ENCODE assay signal across 11 cellular contexts in genomic region chr10:79132681-79133381, GRCh38.
DNase-seq lines count a peak whose midpoint lies in the region; ATAC-seq and TF ChIP-seq lines count a peak whose summit lies in the region.
"Had no signal": no experiment of that assay in that cellular context is flagged by ENCODE, and none has a peak within 500 bp of the region (broad histone marks: within the 10 kb centered on the region; RNA-seq: fewer than 3 reads in every experiment).

No MANE protein-coding gene starts in this region.

- peaks cover 31% of the 10 kb centered on the region for H3K4me1 Mint-ChIP-seq in Calu3 (ENCODE audit: low read depth, unreplicated experiment)

- TF ChIP-seq POLR2A in uterus (IDR thresholded peaks at IDR 0.05) = no peak

- no peaks in the 10 kb centered on the region for H3K9me3 Mint-ChIP-seq in Calu3 (ENCODE audit: low read depth, unreplicated experiment)
- H3K9me3 Mint-ChIP-seq: activated CD8-positive, alpha-beta T cell treated with anti-CD3 and anti-CD28 coated beads for 36 hours had no signal

- H3K4me1 ChIP-seq in heart right ventricle (peaks cover 66 to 100% (median 97%) of the 10 kb centered on the region in 9 donors), lung (ENCODE audit: control insufficient read depth in 2 of 2, insufficient read depth in 2 of 2, low read length in 2 of 2) (peaks cover 34 to 58% of the 10 kb centered on the region in 2 donors), uterus (peaks cover 32 to 38% of the 10 kb centered on the region in 2 donors)

- H3K36me3 ChIP-seq in heart right ventricle (peaks cover 0 to 31% (median 0%) of the 10 kb centered on the region in 9 donors), lung (ENCODE audit: control insufficient read depth in 2 of 2, insufficient read depth in 2 of 2, low read length in 2 of 2) (peaks cover 0 to 19% of the 10 kb centered on the region in 2 donors), uterus (no peaks in the 10 kb centered on the region)

- ATAC-seq in heart right ventricle (no peak), lung (ENCODE audit: insufficient read depth, low FRiP score) (no peak)
- ATAC-seq: activated CD8-positive, alpha-beta T cell treated with anti-CD3 and anti-CD28 coated beads for 36 hours had no signal

- no peak overlapping the region for H3K4me3 Mint-ChIP-seq in Calu3 (ENCODE audit: low read depth, unreplicated experiment)
- H3K4me3 Mint-ChIP-seq: activated CD8-positive, alpha-beta T cell treated with anti-CD3 and anti-CD28 coated beads for 36 hours had no signal

- 39 to 44% methylated on average over 7 of the region's 7 CpGs for WGBS in heart right ventricle, 2 donors
- 31 to 60% methylated on average over 7 of the region's 7 CpGs for WGBS in lung, 2 donors

- DNase-seq in heart right ventricle (no peak), cardiac septum (ENCODE audit: low spot score) (no peak), SKM-1 (lab: John Stamatoyannopoulos, UW; ENCODE audit: unreplicated experiment) (peak; percentile 69), lung (ENCODE audit: low spot score) (no peak), uterus (no peak), mesenteric fat pad (ENCODE audit: low spot score) (no peak), Calu3 (no peak), T-helper 1 cell (no peak)
- DNase-seq: activated CD8-positive, alpha-beta T cell treated with anti-CD3 and anti-CD28 coated beads for 36 hours; NCI-H2171 had no signal

- no peaks in the 10 kb centered on the region for H3K27me3 ChIP-seq in heart right ventricle
- H3K27me3 ChIP-seq in lung (ENCODE audit: control insufficient read depth, insufficient read depth) = no peaks in the 10 kb centered on the region
- no peaks in the 10 kb centered on the region for H3K27me3 ChIP-seq in uterus
- H3K27me3 ChIP-seq: SJSA1 had no signal

- H3K4me3 ChIP-seq in heart right ventricle (no peak overlapping the region), lung (no peak overlapping the region), uterus (no peak overlapping the region)
- H3K4me3 ChIP-seq: SJSA1 had no signal

- H3K36me3 Mint-ChIP-seq in Calu3 (ENCODE audit: insufficient read depth, unreplicated experiment) = no peaks in the 10 kb centered on the region

- no peak overlapping the region for H3K27ac Mint-ChIP-seq in Calu3 (ENCODE audit: unreplicated experiment)
- H3K27ac Mint-ChIP-seq: activated CD8-positive, alpha-beta T cell treated with anti-CD3 and anti-CD28 coated beads for 36 hours had no signal

- intact Hi-C loops in heart right ventricle (cut with DNase I) (loop anchor here in 1 of 10 donors (10.0 kb wide), 1 partner anchor 58 kb away; no protein-coding TSS in a partner anchor), cardiac septum (cut with DNase I) (no loop called here), uterus (cut with DNase I; ENCODE audit: low total_unique reads) (no loop called here), Calu3 (cut with micrococcal nuclease; ENCODE audit: unreplicated experiment) (no loop called here)

- TF ChIP-seq CTCF in heart right ventricle (IDR thresholded peaks at IDR 0.05) = no peak
- TF ChIP-seq CTCF in lung (IDR thresholded peaks at IDR 0.05; ENCODE audit: control extremely low read depth, extremely low read depth) = no peak
- no peak for TF ChIP-seq CTCF in uterus (IDR thresholded peaks at IDR 0.05)
- TF ChIP-seq CTCF in Calu3 (IDR thresholded peaks at IDR 0.05; ENCODE audit: unreplicated experiment) = no peak

- no TSS peak for BruUV-seq in Calu3 (replicated peaks; lab: Mats Ljungman, UMichigan)

- CTCF ChIA-PET in Calu3 (lab: Charles Lee) = interaction anchor here (0.5 to 1.8 kb wide), 3 partner anchors 9 to 54 kb away, joined by 3 to 5 read pairs (median 3); no protein-coding TSS in a partner anchor

- H3K9me3 ChIP-seq in heart right ventricle (no peaks in the 10 kb centered on the region), lung (ENCODE audit: control insufficient read depth in 2 of 2, insufficient read depth in 1 of 2, low read length in 1 of 2) (no peaks in the 10 kb centered on the region), uterus (no peaks in the 10 kb centered on the region)
- H3K9me3 ChIP-seq: SJSA1 had no signal

- peak overlapping the region in 9 of 10 donors; percentile 24 to 97 (median 91) for H3K27ac ChIP-seq in heart right ventricle
- H3K27ac ChIP-seq in lung (ENCODE audit: low read depth in 1 of 2, low read length in 1 of 2) = peak overlapping the region; percentile 37 to 63
- H3K27ac ChIP-seq in uterus = peak overlapping the region; percentile 36 to 47
- H3K27ac ChIP-seq: SJSA1 had no signal

- H3K27me3 Mint-ChIP-seq in Calu3 (ENCODE audit: unreplicated experiment) = no peaks in the 10 kb centered on the region
- H3K27me3 Mint-ChIP-seq: activated CD8-positive, alpha-beta T cell treated with anti-CD3 and anti-CD28 coated beads for 36 hours had no signal
